ENCODE assay signal across 8 cellular contexts in genomic region chr16:14502932-14503741, GRCh38.
DNase-seq lines count a peak whose midpoint lies in the region; ATAC-seq and TF ChIP-seq lines count a peak whose summit lies in the region.

No MANE protein-coding gene starts in this region.

- H3K4me3 ChIP-seq in fibroblast of pulmonary artery (replicated peaks; ENCODE audit: low read depth, low read length), result no peak overlapping the region

- intact Hi-C loops in activated CD4-positive, alpha-beta memory T cell treated with anti-CD3 and anti-CD28 coated beads for 36 hours (cut with micrococcal nuclease), result no loop called here

- H3K27ac Mint-ChIP-seq in activated CD4-positive, alpha-beta memory T cell treated with anti-CD3 and anti-CD28 coated beads for 36 hours, result no peak overlapping the region
- H3K27ac Mint-ChIP-seq in stimulated activated memory B cell treated with anti-CD40 and anti-IgM and Interleukin-4, amounts not matched to agents 10 μg/mL and 1 μg/mL and 100 μg/mL, for 72 hours, result no peak overlapping the region

- H3K9me3 Mint-ChIP-seq in activated CD4-positive, alpha-beta memory T cell treated with anti-CD3 and anti-CD28 coated beads for 36 hours, result no peaks in the 10 kb centered on the region
- no peaks in the 10 kb centered on the region for H3K9me3 Mint-ChIP-seq in stimulated activated memory B cell treated with anti-CD40 and anti-IgM and Interleukin-4, amounts not matched to agents 10 μg/mL and 1 μg/mL and 100 μg/mL, for 72 hours

- no peaks in the 10 kb centered on the region for H3K36me3 Mint-ChIP-seq in activated CD4-positive, alpha-beta memory T cell treated with anti-CD3 and anti-CD28 coated beads for 36 hours
- peaks cover 20% of the 10 kb centered on the region for H3K36me3 Mint-ChIP-seq in stimulated activated memory B cell treated with anti-CD40 and anti-IgM and Interleukin-4, amounts not matched to agents 10 μg/mL and 1 μg/mL and 100 μg/mL, for 72 hours

- POLR2A ChIA-PET in activated CD4-positive, alpha-beta memory T cell treated with anti-CD3 and anti-CD28 coated beads for 36 hours (lab: Charles Lee), result interaction anchor here (0.6 kb wide), 1 partner anchor 311 kb away, joined by 4 read pairs; no protein-coding TSS in a partner anchor

- peak; percentile 64 for DNase-seq in GM10266 (ENCODE audit: extremely low spot score)
- DNase-seq in fibroblast of pulmonary artery (ENCODE audit: low read depth), result peak; percentile 63
- DNase-seq in anterior cingulate cortex (lab: John Stamatoyannopoulos, UW), result no peak
- no peak for DNase-seq in activated CD4-positive, alpha-beta memory T cell treated with anti-CD3 and anti-CD28 coated beads for 36 hours
- no peak for DNase-seq in NCI-H1436 treated with DMSO at 0.1 percent for 48 hours (lab: John Stamatoyannopoulos, UW)

- peak; percentile 72 for ATAC-seq in GM21528 (IDR thresholded peaks at IDR 0.05; ENCODE audit: low FRiP score, unreplicated experiment)
- ATAC-seq in HG03575 (IDR thresholded peaks at IDR 0.05; ENCODE audit: extremely low read depth, insufficient number of reproducible peaks, low FRiP score, unreplicated experiment), result peak; percentile 42
- no peak for ATAC-seq in stimulated activated memory B cell treated with anti-CD40 and anti-IgM and Interleukin-4, amounts not matched to agents 10 μg/mL and 1 μg/mL and 100 μg/mL, for 72 hours

- TF ChIP-seq CTCF in GM10266 (IDR thresholded peaks at IDR 0.05; ENCODE audit: control insufficient read depth, insufficient read depth, low read depth, missing control alignments), result no peak
- no peak for TF ChIP-seq CTCF in fibroblast of pulmonary artery (IDR thresholded peaks at IDR 0.05; ENCODE audit: low read length, missing control alignments)

- CTCF ChIA-PET in activated CD4-positive, alpha-beta memory T cell treated with anti-CD3 and anti-CD28 coated beads for 36 hours (lab: Charles Lee), result interaction anchor here (1.4 kb wide), 1 partner anchor 585 kb away, joined by 3 read pairs; no protein-coding TSS in a partner anchor

- no peak overlapping the region for H3K4me3 Mint-ChIP-seq in activated CD4-positive, alpha-beta memory T cell treated with anti-CD3 and anti-CD28 coated beads for 36 hours
- no peak overlapping the region for H3K4me3 Mint-ChIP-seq in stimulated activated memory B cell treated with anti-CD40 and anti-IgM and Interleukin-4, amounts not matched to agents 10 μg/mL and 1 μg/mL and 100 μg/mL, for 72 hours

- H3K27me3 Mint-ChIP-seq in activated CD4-positive, alpha-beta memory T cell treated with anti-CD3 and anti-CD28 coated beads for 36 hours, result no peaks in the 10 kb centered on the region
- no peaks in the 10 kb centered on the region for H3K27me3 Mint-ChIP-seq in stimulated activated memory B cell treated with anti-CD40 and anti-IgM and Interleukin-4, amounts not matched to agents 10 μg/mL and 1 μg/mL and 100 μg/mL, for 72 hours

- peaks cover 17% of the 10 kb centered on the region for H3K4me1 Mint-ChIP-seq in activated CD4-positive, alpha-beta memory T cell treated with anti-CD3 and anti-CD28 coated beads for 36 hours (ENCODE audit: low read depth)
- peaks cover 23% of the 10 kb centered on the region for H3K4me1 Mint-ChIP-seq in stimulated activated memory B cell treated with anti-CD40 and anti-IgM and Interleukin-4, amounts not matched to agents 10 μg/mL and 1 μg/mL and 100 μg/mL, for 72 hours

Comparison
In these comparisons a context has a peak if more than half of its experiments do, and no peak if none do; other contexts are left out.
1. DNase-seq: peak in GM10266 (single experiment) and fibroblast of pulmonary artery (single experiment); none in anterior cingulate cortex (0 of 58), activated CD4-positive, alpha-beta memory T cell treated with anti-CD3 and anti-CD28 coated beads for 36 hours (single experiment) and NCI-H1436 treated with DMSO at 0.1 percent for 48 hours (single experiment).